Comparison of ENCODE assay signal across 1 cellular context in genomic region chr9:122446819-122447484, GRCh38.
TF ChIP-seq lines count a peak whose summit lies in the region.

No MANE protein-coding gene starts in this region.

TF ChIP-seq in IMR-90, 13 proteins besides CTCF, POLR2A, EP300 and RAD21:
- TF ChIP-seq CEBPB (IDR thresholded peaks at IDR 0.05; ENCODE audit: low read depth, low read length) = peak; percentile 32; the same call in 1 of the 2 replicates
- TF ChIP-seq MAZ (IDR thresholded peaks at IDR 0.05; ENCODE audit: borderline replicate concordance, low read depth, low read length) = 0 out of 2 replicates have a peak, but pooled peaks have one; percentile 20
- no peak for TF ChIP-seq NFE2L2 (IDR thresholded peaks at IDR 0.05; ENCODE audit: low read depth, low read length)
